ENCODE assay signal across 1 cellular context in the genomic region with DNA sequence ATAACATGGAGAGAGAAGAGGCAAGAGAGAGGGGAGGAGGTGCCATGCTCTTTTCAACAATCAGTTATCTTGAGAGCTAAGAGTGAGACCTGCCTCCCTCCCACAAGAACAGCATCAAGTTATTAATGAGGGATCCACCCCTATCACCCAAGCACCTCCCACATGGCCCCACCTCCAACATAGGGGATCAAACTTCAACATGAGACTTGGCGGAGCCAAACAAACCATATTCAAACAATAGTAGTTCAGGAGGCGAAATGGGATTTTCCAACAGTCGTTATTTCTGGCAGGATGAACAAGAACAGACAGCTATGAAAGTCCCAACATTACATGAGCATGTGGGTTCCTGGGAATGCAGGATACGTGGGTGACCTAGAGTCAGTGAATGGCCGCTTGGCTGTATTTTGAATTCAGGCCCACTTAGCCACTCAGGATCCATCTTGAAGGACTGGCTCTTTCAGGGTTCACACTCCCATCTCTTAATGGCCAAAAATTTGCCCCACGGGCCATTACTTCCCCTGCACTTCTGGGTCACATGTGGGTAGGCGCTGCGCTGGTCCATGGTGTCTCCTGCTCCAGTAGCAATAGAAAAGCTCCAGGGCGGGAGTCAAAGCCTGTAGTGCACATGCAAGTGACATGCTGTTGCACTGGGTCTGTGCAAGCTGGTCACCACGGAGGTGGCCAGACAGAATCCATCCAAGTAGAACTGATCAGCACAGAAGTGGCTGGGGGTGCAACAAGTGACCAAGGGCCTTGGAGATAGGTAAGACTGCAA.
A peak's percentile ranks its signal among the peaks of the same experiment; 100 is the strongest.
TF ChIP-seq lines count a peak whose summit lies in the region.

No MANE protein-coding gene starts in this region.

TF ChIP-seq in HepG2, 621 proteins besides CTCF, POLR2A, EP300 and RAD21 (continued from another document and continues in another):
- TF ChIP-seq, protein P1, sequence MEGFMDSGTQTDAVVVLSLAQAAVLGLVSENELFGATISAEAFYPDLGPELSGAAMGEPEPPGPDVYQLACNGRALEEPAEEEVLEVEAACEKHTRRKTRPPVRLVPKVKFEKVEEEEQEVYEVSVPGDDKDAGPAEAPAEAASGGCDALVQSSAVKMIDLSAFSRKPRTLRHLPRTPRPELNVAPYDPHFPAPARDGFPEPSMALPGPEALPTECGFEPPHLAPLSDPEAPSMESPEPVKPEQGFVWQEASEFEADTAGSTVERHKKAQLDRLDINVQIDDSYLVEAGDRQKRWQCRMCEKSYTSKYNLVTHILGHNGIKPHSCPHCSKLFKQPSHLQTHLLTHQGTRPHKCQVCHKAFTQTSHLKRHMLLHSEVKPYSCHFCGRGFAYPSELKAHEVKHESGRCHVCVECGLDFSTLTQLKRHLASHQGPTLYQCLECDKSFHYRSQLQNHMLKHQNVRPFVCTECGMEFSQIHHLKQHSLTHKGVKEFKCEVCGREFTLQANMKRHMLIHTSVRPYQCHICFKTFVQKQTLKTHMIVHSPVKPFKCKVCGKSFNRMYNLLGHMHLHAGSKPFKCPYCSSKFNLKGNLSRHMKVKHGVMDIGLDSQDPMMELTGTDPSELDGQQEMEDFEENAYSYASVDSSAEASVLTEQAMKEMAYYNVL (CRISPR knock-in tag; IDR thresholded peaks at IDR 0.05; ENCODE audit: borderline replicate concordance), result no peak
- TF ChIP-seq HCFC1 (IDR thresholded peaks at IDR 0.05; ENCODE audit: low read depth, low read length), result no peak
- TF ChIP-seq SOX13 (IDR thresholded peaks at IDR 0.05), result no peak
- TF ChIP-seq SOX13 (CRISPR knock-in tag; conservative IDR thresholded peaks at IDR 0.05 in 1 of 2, IDR thresholded peaks at IDR 0.05 in 1 of 2), result peak in 1 of 2 experiments; percentile 49; a peak in 1 of 4 replicates
- no peak for TF ChIP-seq PAX8 (CRISPR knock-in tag; IDR thresholded peaks at IDR 0.05; ENCODE audit: borderline replicate concordance)
- TF ChIP-seq, protein P2, sequence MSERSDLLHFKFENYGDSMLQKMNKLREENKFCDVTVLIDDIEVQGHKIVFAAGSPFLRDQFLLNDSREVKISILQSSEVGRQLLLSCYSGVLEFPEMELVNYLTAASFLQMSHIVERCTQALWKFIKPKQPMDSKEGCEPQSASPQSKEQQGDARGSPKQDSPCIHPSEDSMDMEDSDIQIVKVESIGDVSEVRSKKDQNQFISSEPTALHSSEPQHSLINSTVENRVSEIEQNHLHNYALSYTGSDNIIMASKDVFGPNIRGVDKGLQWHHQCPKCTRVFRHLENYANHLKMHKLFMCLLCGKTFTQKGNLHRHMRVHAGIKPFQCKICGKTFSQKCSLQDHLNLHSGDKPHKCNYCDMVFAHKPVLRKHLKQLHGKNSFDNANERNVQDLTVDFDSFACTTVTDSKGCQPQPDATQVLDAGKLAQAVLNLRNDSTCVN (CRISPR knock-in tag; IDR thresholded peaks at IDR 0.05; ENCODE audit: borderline replicate concordance), result no peak
- TF ChIP-seq, protein P3, sequence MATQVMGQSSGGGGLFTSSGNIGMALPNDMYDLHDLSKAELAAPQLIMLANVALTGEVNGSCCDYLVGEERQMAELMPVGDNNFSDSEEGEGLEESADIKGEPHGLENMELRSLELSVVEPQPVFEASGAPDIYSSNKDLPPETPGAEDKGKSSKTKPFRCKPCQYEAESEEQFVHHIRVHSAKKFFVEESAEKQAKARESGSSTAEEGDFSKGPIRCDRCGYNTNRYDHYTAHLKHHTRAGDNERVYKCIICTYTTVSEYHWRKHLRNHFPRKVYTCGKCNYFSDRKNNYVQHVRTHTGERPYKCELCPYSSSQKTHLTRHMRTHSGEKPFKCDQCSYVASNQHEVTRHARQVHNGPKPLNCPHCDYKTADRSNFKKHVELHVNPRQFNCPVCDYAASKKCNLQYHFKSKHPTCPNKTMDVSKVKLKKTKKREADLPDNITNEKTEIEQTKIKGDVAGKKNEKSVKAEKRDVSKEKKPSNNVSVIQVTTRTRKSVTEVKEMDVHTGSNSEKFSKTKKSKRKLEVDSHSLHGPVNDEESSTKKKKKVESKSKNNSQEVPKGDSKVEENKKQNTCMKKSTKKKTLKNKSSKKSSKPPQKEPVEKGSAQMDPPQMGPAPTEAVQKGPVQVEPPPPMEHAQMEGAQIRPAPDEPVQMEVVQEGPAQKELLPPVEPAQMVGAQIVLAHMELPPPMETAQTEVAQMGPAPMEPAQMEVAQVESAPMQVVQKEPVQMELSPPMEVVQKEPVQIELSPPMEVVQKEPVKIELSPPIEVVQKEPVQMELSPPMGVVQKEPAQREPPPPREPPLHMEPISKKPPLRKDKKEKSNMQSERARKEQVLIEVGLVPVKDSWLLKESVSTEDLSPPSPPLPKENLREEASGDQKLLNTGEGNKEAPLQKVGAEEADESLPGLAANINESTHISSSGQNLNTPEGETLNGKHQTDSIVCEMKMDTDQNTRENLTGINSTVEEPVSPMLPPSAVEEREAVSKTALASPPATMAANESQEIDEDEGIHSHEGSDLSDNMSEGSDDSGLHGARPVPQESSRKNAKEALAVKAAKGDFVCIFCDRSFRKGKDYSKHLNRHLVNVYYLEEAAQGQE (IDR thresholded peaks at IDR 0.05; ENCODE audit: borderline replicate concordance in 1 of 2, low read depth in 1 of 2, low read length in 2 of 2), result no peak
- TF ChIP-seq, protein P4, sequence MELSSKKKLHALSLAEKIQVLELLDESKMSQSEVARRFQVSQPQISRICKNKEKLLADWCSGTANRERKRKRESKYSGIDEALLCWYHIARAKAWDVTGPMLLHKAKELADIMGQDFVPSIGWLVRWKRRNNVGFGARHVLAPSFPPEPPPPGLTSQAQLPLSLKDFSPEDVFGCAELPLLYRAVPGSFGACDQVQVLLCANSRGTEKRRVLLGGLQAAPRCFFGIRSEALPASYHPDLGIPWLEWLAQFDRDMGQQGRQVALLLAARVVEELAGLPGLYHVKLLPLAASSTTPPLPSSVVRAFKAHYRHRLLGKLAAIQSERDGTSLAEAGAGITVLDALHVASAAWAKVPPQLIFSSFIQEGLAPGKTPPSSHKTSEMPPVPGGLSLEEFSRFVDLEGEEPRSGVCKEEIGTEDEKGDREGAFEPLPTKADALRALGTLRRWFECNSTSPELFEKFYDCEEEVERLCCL (CRISPR knock-in tag; IDR thresholded peaks at IDR 0.05; ENCODE audit: borderline replicate concordance), result no peak
- no peak for TF ChIP-seq MIER2 (CRISPR knock-in tag; IDR thresholded peaks at IDR 0.05)
- TF ChIP-seq SIX4 (CRISPR knock-in tag; IDR thresholded peaks at IDR 0.05), result no peak
- TF ChIP-seq RXRA (CRISPR knock-in tag; IDR thresholded peaks at IDR 0.05), result no peak
- TF ChIP-seq, protein P5, sequence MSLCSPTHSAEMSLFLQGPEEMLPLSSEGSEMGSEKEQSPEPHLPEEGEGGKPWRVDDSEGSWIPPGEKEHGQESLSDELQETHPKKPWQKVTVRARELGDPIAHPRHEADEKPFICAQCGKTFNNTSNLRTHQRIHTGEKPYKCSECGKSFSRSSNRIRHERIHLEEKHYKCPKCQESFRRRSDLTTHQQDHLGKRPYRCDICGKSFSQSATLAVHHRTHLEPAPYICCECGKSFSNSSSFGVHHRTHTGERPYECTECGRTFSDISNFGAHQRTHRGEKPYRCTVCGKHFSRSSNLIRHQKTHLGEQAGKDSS (CRISPR knock-in tag; IDR thresholded peaks at IDR 0.05; ENCODE audit: borderline replicate concordance, low read depth), result no peak
- no peak for TF ChIP-seq ZNF329 (CRISPR knock-in tag; IDR thresholded peaks at IDR 0.05; ENCODE audit: low read depth)
- TF ChIP-seq, protein P6, sequence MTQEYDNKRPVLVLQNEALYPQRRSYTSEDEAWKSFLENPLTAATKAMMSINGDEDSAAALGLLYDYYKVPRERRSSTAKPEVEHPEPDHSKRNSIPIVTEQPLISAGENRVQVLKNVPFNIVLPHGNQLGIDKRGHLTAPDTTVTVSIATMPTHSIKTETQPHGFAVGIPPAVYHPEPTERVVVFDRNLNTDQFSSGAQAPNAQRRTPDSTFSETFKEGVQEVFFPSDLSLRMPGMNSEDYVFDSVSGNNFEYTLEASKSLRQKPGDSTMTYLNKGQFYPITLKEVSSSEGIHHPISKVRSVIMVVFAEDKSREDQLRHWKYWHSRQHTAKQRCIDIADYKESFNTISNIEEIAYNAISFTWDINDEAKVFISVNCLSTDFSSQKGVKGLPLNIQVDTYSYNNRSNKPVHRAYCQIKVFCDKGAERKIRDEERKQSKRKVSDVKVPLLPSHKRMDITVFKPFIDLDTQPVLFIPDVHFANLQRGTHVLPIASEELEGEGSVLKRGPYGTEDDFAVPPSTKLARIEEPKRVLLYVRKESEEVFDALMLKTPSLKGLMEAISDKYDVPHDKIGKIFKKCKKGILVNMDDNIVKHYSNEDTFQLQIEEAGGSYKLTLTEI (CRISPR knock-in tag; conservative IDR thresholded peaks at IDR 0.05), result no peak
- TF ChIP-seq, protein P7, sequence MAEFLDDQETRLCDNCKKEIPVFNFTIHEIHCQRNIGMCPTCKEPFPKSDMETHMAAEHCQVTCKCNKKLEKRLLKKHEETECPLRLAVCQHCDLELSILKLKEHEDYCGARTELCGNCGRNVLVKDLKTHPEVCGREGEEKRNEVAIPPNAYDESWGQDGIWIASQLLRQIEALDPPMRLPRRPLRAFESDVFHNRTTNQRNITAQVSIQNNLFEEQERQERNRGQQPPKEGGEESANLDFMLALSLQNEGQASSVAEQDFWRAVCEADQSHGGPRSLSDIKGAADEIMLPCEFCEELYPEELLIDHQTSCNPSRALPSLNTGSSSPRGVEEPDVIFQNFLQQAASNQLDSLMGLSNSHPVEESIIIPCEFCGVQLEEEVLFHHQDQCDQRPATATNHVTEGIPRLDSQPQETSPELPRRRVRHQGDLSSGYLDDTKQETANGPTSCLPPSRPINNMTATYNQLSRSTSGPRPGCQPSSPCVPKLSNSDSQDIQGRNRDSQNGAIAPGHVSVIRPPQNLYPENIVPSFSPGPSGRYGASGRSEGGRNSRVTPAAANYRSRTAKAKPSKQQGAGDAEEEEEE (CRISPR knock-in tag; IDR thresholded peaks at IDR 0.05; ENCODE audit: borderline replicate concordance), result no peak
- no peak for TF ChIP-seq HOXD1 (CRISPR knock-in tag; IDR thresholded peaks at IDR 0.05)
- no peak for TF ChIP-seq SYNCRIP (IDR thresholded peaks at IDR 0.05; ENCODE audit: insufficient read depth, low read depth, low read length)
- TF ChIP-seq, protein P8, sequence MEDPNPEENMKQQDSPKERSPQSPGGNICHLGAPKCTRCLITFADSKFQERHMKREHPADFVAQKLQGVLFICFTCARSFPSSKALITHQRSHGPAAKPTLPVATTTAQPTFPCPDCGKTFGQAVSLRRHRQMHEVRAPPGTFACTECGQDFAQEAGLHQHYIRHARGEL (CRISPR knock-in tag; IDR thresholded peaks at IDR 0.05), result no peak
- TF ChIP-seq, protein P9, sequence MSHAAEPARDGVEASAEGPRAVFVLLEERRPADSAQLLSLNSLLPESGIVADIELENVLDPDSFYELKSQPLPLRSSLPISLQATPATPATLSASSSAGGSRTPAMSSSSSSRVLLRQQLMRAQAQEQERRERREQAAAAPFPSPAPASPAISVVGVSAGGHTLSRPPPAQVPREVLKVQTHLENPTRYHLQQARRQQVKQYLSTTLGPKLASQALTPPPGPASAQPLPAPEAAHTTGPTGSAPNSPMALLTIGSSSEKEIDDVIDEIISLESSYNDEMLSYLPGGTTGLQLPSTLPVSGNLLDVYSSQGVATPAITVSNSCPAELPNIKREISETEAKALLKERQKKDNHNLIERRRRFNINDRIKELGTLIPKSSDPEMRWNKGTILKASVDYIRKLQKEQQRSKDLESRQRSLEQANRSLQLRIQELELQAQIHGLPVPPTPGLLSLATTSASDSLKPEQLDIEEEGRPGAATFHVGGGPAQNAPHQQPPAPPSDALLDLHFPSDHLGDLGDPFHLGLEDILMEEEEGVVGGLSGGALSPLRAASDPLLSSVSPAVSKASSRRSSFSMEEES (CRISPR knock-in tag; IDR thresholded peaks at IDR 0.05), result peak; percentile 20; the same call in 1 of the 2 replicates
- TF ChIP-seq ZNF766 (CRISPR knock-in tag; IDR thresholded peaks at IDR 0.05; ENCODE audit: borderline replicate concordance), result no peak
- TF ChIP-seq XBP1 (CRISPR knock-in tag; IDR thresholded peaks at IDR 0.05), result no peak
- TF ChIP-seq, protein P10, sequence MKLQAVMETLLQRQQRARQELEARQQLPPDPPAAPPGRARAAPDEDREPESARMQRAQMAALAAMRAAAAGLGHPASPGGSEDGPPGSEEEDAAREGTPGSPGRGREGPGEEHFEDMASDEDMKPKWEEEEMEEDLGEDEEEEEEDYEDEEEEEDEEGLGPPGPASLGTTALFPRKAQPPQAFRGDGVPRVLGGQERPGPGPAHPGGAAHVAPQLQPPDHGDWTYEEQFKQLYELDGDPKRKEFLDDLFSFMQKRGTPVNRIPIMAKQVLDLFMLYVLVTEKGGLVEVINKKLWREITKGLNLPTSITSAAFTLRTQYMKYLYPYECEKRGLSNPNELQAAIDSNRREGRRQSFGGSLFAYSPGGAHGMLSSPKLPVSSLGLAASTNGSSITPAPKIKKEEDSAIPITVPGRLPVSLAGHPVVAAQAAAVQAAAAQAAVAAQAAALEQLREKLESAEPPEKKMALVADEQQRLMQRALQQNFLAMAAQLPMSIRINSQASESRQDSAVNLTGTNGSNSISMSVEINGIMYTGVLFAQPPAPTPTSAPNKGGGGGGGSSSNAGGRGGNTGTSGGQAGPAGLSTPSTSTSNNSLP (IDR thresholded peaks at IDR 0.05; ENCODE audit: low read depth, low read length), result peak; percentile 84
- peak; percentile 55; the same call in 1 of the 2 replicates for TF ChIP-seq HES4 (CRISPR knock-in tag; IDR thresholded peaks at IDR 0.05; ENCODE audit: borderline replicate concordance)
- peak; percentile 49; the same call in 1 of the 2 replicates for TF ChIP-seq ZNF788 (CRISPR knock-in tag; IDR thresholded peaks at IDR 0.05; ENCODE audit: borderline replicate concordance)
- no peak for TF ChIP-seq ZSCAN29 (CRISPR knock-in tag; conservative IDR thresholded peaks at IDR 0.05)
- no peak for TF ChIP-seq SIN3A (IDR thresholded peaks at IDR 0.05; ENCODE audit: borderline replicate concordance, low read depth, low read length)
- no peak for TF ChIP-seq TBX3 (IDR thresholded peaks at IDR 0.05; ENCODE audit: borderline replicate concordance)
- no peak for TF ChIP-seq GABPA (IDR thresholded peaks at IDR 0.05; ENCODE audit: low read depth, low read length)
- no peak for TF ChIP-seq GABPA (CRISPR knock-in tag; IDR thresholded peaks at IDR 0.05; ENCODE audit: low read depth)
- no peak for TF ChIP-seq FOXM1 (CRISPR knock-in tag; IDR thresholded peaks at IDR 0.05)
- TF ChIP-seq HHEX (CRISPR knock-in tag; IDR thresholded peaks at IDR 0.05), result no peak
- TF ChIP-seq, protein P11, sequence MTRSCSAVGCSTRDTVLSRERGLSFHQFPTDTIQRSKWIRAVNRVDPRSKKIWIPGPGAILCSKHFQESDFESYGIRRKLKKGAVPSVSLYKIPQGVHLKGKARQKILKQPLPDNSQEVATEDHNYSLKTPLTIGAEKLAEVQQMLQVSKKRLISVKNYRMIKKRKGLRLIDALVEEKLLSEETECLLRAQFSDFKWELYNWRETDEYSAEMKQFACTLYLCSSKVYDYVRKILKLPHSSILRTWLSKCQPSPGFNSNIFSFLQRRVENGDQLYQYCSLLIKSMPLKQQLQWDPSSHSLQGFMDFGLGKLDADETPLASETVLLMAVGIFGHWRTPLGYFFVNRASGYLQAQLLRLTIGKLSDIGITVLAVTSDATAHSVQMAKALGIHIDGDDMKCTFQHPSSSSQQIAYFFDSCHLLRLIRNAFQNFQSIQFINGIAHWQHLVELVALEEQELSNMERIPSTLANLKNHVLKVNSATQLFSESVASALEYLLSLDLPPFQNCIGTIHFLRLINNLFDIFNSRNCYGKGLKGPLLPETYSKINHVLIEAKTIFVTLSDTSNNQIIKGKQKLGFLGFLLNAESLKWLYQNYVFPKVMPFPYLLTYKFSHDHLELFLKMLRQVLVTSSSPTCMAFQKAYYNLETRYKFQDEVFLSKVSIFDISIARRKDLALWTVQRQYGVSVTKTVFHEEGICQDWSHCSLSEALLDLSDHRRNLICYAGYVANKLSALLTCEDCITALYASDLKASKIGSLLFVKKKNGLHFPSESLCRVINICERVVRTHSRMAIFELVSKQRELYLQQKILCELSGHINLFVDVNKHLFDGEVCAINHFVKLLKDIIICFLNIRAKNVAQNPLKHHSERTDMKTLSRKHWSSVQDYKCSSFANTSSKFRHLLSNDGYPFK (CRISPR knock-in tag; IDR thresholded peaks at IDR 0.05; ENCODE audit: borderline replicate concordance), result no peak
- TF ChIP-seq ZNF598 (CRISPR knock-in tag; IDR thresholded peaks at IDR 0.05; ENCODE audit: borderline replicate concordance), result peak; percentile 57; the same call in 1 of the 2 replicates
